In the genomic region with DNA sequence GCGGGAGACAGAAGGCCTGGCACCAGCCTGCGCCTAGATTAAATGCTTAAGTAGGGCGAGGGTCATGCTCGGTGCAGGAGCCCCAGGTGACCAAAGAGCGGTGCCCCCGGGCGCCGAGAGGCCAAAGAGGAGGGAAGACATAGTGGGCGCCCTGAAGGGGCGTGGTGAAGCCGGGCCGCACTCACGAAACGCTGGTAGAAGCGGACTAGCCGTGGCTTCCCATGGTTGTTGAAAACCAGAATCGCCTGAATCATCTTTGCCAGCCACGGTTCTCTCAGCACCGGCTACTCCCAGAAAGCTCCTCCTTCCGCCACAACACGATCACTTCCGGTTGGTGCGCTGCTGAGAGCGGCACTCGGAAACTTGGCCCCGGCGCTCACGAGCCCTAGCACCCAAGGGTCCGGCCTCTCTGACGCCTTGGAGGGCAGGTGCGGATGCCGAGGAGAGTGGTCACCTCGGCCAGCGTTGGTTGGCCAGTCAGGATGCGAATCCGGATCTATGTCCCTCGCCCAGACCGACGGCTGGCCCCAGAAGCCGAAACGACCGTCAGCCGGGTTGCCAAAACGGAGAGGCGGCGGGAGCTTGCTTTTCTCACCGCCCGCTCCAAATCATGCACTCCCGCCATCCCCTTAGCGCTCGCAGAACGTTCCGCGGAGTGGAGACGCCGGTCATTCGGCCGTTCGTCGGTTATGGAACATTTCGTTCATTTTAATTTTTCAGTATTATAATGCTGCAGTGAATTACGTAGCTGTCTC, we compare ENCODE assay signal across 8 cellular contexts. TPM values are rescaled to one million over a fixed set of nuclear protein-coding genes. Genes with fewer than 3 reads are reported as not detected.
DNase-seq lines count a peak whose midpoint lies in the region; ATAC-seq and TF ChIP-seq lines count a peak whose summit lies in the region.

TSS of gene AP3S2 (minus strand) at position 299 of the 755 bp plus-strand sequence. CDS start at position 254, 45 bp downstream.

- no peaks in the 10 kb centered on the region for H3K4me1 ChIP-seq in fibroblast of lung (ENCODE audit: control insufficient read depth, extremely low read depth, insufficient read depth, low read length)

- intact Hi-C loops in activated T-helper 1 cell treated with anti-CD3 and anti-CD28 coated beads, Interleukin-12 subunit alpha, Interleukin-12 subunit beta, Interleukin-2, Interleukin-4 antibody, amounts not matched to agents 30 ng/mL and 10 ng/mL and 1 ng/mL, durations not matched to agents 14 hours and 24 hours and 36 hours (cut with micrococcal nuclease) = loop anchor here (1.0 to 10.0 kb wide), 13 partner anchors 19 to 1041 kb away; partner anchors contain the start of genes GDPGP1, HDDC3, IDH2 and MESP1

- peak within 1 kb of the TSS; percentile 84 to 96 (median 85) for H3K4me3 ChIP-seq in fibroblast of lung (replicated peaks in 1 of 4; ENCODE audit: control extremely low read depth in 1 of 4, insufficient read depth in 1 of 4, low read depth in 3 of 4, low read length in 4 of 4)

- no peaks in the 10 kb centered on the region for H3K27me3 ChIP-seq in fibroblast of lung (ENCODE audit: control insufficient read depth, insufficient read depth, low read length)

- no peaks in the 10 kb centered on the region for H4K20me1 ChIP-seq in fibroblast of lung (ENCODE audit: control insufficient read depth, extremely low read depth, insufficient read depth, low read length)

- POLR2A ChIA-PET in naive thymus-derived CD8-positive, alpha-beta T cell (lab: Charles Lee) = interaction anchor here (0.5 to 2.0 kb wide), 13 partner anchors 19 to 339 kb away, joined by 3 to 13 read pairs (median 4); partner anchors contain the start of genes IDH2 and ZNF710

- in situ Hi-C loops in KBM-7 (cut with MboI; ENCODE audit: low pct_unique_long_range_greater_than_20kb, low sequenced_read_pairs) = loop anchor here (25.0 kb wide), 1 partner anchor 132 kb away; the partner anchor contains the start of gene MESP1

- peak within 1 kb of the TSS; percentile 97 for H3K4me3 Mint-ChIP-seq in activated T-helper 1 cell treated with anti-CD3 and anti-CD28 coated beads, Interleukin-12 subunit alpha, Interleukin-12 subunit beta, Interleukin-2, Interleukin-4 antibody, amounts not matched to agents 30 ng/mL and 10 ng/mL and 1 ng/mL, durations not matched to agents 14 hours and 24 hours and 36 hours
- H3K4me3 Mint-ChIP-seq in naive thymus-derived CD8-positive, alpha-beta T cell = peak within 1 kb of the TSS; percentile 93 to 99 (median 97)

- peaks cover 36% of the 10 kb centered on the region for H3K4me1 Mint-ChIP-seq in activated T-helper 1 cell treated with anti-CD3 and anti-CD28 coated beads, Interleukin-12 subunit alpha, Interleukin-12 subunit beta, Interleukin-2, Interleukin-4 antibody, amounts not matched to agents 30 ng/mL and 10 ng/mL and 1 ng/mL, durations not matched to agents 14 hours and 24 hours and 36 hours (ENCODE audit: low read depth)
- H3K4me1 Mint-ChIP-seq in naive thymus-derived CD8-positive, alpha-beta T cell = peaks cover 6 to 42% (median 35%) of the 10 kb centered on the region in 4 donors

- peak; percentile 81 for DNase-seq in DMS53 treated with DMSO at 0.1 percent for 48 hours (lab: John Stamatoyannopoulos, UW; ENCODE audit: unreplicated experiment)
- DNase-seq in KBM-7 = peak; percentile 95
- DNase-seq in RKO (ENCODE audit: low spot score) = peak; percentile 96
- peak; percentile 87 for DNase-seq in activated T-helper 1 cell treated with anti-CD3 and anti-CD28 coated beads, Interleukin-12 subunit alpha, Interleukin-12 subunit beta, Interleukin-2, Interleukin-4 antibody, amounts not matched to agents 30 ng/mL and 10 ng/mL and 1 ng/mL, durations not matched to agents 14 hours and 24 hours and 36 hours (ENCODE audit: low spot score)
- DNase-seq in fibroblast of lung (ENCODE audit: low read depth in 2 of 2) = peak; percentile 95 to 96
- DNase-seq in naive thymus-derived CD8-positive, alpha-beta T cell = peak; percentile 70 to 92 (median 86)
- peak; percentile 70 to 88 (median 78) for DNase-seq in stimulated activated naive CD4-positive, alpha-beta T cell (lab: John Stamatoyannopoulos, UW)

- peak within 1 kb of the TSS; percentile 89 for H3K9ac ChIP-seq in fibroblast of lung (ENCODE audit: insufficient read depth, low read length)

- H3K27ac ChIP-seq in fibroblast of lung (ENCODE audit: insufficient read depth, low read length) = peak within 1 kb of the TSS; percentile 94

- peaks cover 7% of the 10 kb centered on the region for H3K36me3 Mint-ChIP-seq in activated T-helper 1 cell treated with anti-CD3 and anti-CD28 coated beads, Interleukin-12 subunit alpha, Interleukin-12 subunit beta, Interleukin-2, Interleukin-4 antibody, amounts not matched to agents 30 ng/mL and 10 ng/mL and 1 ng/mL, durations not matched to agents 14 hours and 24 hours and 36 hours (ENCODE audit: low read depth)
- peaks cover 0 to 6% (median 4%) of the 10 kb centered on the region in 3 donors for H3K36me3 Mint-ChIP-seq in naive thymus-derived CD8-positive, alpha-beta T cell

- H2AFZ ChIP-seq in fibroblast of lung (ENCODE audit: low read length) = peak within 1 kb of the TSS; percentile 98

- no peaks in the 10 kb centered on the region for H3K36me3 ChIP-seq in fibroblast of lung (ENCODE audit: control insufficient read depth, insufficient read depth, low read length)

- H3K27ac Mint-ChIP-seq in activated T-helper 1 cell treated with anti-CD3 and anti-CD28 coated beads, Interleukin-12 subunit alpha, Interleukin-12 subunit beta, Interleukin-2, Interleukin-4 antibody, amounts not matched to agents 30 ng/mL and 10 ng/mL and 1 ng/mL, durations not matched to agents 14 hours and 24 hours and 36 hours = peak within 1 kb of the TSS; percentile 94
- peak within 1 kb of the TSS; percentile 92 to 98 (median 96) for H3K27ac Mint-ChIP-seq in naive thymus-derived CD8-positive, alpha-beta T cell

- peak within 1 kb of the TSS; percentile 90 for H3K4me2 ChIP-seq in fibroblast of lung (ENCODE audit: extremely low read depth, insufficient read depth, low read length)

- no peaks in the 10 kb centered on the region for H3K27me3 Mint-ChIP-seq in activated T-helper 1 cell treated with anti-CD3 and anti-CD28 coated beads, Interleukin-12 subunit alpha, Interleukin-12 subunit beta, Interleukin-2, Interleukin-4 antibody, amounts not matched to agents 30 ng/mL and 10 ng/mL and 1 ng/mL, durations not matched to agents 14 hours and 24 hours and 36 hours (ENCODE audit: insufficient read depth)
- H3K27me3 Mint-ChIP-seq in naive thymus-derived CD8-positive, alpha-beta T cell = no peaks in the 10 kb centered on the region

- peak; percentile 77 for ATAC-seq in GM21717 (IDR thresholded peaks at IDR 0.05; ENCODE audit: unreplicated experiment)
- ATAC-seq in naive thymus-derived CD8-positive, alpha-beta T cell = peak; percentile 94 to 95

- H3K79me2 ChIP-seq in fibroblast of lung (ENCODE audit: control insufficient read depth, insufficient read depth, low read length) = peaks cover 18% of the 10 kb centered on the region

- no peak for TF ChIP-seq CTCF in fibroblast of lung (conservative IDR thresholded peaks at IDR 0.05 in 1 of 2, IDR thresholded peaks at IDR 0.05 in 1 of 2; ENCODE audit: low read depth in 1 of 2, low read length in 2 of 2)

- H3K9me3 Mint-ChIP-seq in activated T-helper 1 cell treated with anti-CD3 and anti-CD28 coated beads, Interleukin-12 subunit alpha, Interleukin-12 subunit beta, Interleukin-2, Interleukin-4 antibody, amounts not matched to agents 30 ng/mL and 10 ng/mL and 1 ng/mL, durations not matched to agents 14 hours and 24 hours and 36 hours = no peaks in the 10 kb centered on the region
- H3K9me3 Mint-ChIP-seq in naive thymus-derived CD8-positive, alpha-beta T cell = no peaks in the 10 kb centered on the region

- no peaks in the 10 kb centered on the region for H3K9me3 ChIP-seq in fibroblast of lung (ENCODE audit: control insufficient read depth, insufficient read depth, low read depth, low read length)

RNA-seq across cellular contexts. Expression of gene AP3S2, which starts in this region (rescaled TPM):
- total RNA-seq in activated T-helper 1 cell treated with anti-CD3 and anti-CD28 coated beads, Interleukin-12 subunit alpha, Interleukin-12 subunit beta, Interleukin-2, Interleukin-4 antibody, amounts not matched to agents 30 ng/mL and 10 ng/mL and 1 ng/mL, durations not matched to agents 14 hours and 24 hours and 36 hours = 21.4 and 24.7 TPM in 2 replicates
- 49.1 and 69.5 TPM in 2 replicates for total RNA-seq in fibroblast of lung
- polyA plus RNA-seq in fibroblast of lung = 44.5 and 54.4 TPM in 2 replicates
- polyA plus RNA-seq in fibroblast of lung (2012) = 26.1 and 30.1 TPM in 2 replicates
- polyA minus RNA-seq in fibroblast of lung (ENCODE audit: low replicate concordance) = 17.2 and 42.8 TPM in 2 replicates
- total RNA-seq in naive thymus-derived CD8-positive, alpha-beta T cell = 10 to 100 TPM; 29.4 to 38.9 TPM
- polyA plus RNA-seq in naive thymus-derived CD8-positive, alpha-beta T cell = 10 to 100 TPM; 30.7 to 40.7 (median 36.9) TPM

Comparison
In these comparisons a context has a peak if more than half of its experiments do, and no peak if none do; other contexts are left out.
1. Peak in every context shown above with its lines: DNase-seq, ATAC-seq, H3K4me3 ChIP-seq and H3K27ac ChIP-seq.